ENCODE assay signal across 8 cellular contexts in the genomic region with DNA sequence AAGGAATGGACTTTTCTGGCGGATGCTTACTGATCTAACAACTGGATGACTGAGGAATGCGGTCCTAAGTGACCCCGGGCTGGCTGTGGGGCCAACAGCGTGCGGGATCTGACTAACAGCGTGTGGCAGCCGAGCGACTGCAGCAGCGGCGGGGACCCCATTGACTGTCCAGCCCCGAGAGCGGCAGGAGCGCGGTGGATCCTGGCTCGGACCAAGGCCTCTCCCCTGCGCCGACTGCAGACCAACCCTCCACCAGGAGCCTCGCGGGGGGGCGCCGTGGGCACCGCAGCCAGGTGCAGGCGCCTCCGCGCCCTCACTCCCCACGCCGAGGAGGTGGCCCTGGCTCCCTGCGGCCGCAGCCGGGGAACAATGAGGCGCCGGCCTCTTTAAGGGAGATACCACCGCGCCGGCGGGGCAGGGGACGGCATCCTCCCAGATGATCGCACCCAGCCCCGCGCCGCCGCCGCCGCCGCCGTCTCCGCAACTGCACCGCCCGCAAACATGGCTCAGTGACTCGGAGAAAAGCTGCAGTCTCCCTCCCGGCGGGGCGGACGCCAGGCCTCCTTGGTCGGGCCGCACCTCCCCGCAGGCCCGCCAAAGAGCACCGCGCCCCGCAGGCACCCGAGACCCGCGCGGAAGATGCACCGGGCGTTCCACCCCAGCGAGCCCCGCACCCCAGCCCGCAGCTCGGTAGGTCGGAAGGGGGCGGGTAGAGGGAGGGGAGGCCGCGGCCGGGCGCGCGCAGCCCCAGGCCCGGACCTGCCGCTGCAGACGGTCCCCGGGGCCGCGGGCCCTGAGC. TPM values are rescaled to one million over a fixed set of nuclear protein-coding genes. Genes with fewer than 3 reads are reported as not detected.
DNase-seq lines count a peak whose midpoint lies in the region; ATAC-seq, FAIRE-seq and TF ChIP-seq lines count a peak whose summit lies in the region.

No MANE protein-coding gene starts in this region.

- H3K9me3 ChIP-seq in A549: no peaks in the 10 kb centered on the region
- no peaks in the 10 kb centered on the region for H3K9me3 ChIP-seq in left lung

- TF ChIP-seq RAD21 in A549 (conservative IDR thresholded peaks at IDR 0.05 in 1 of 2, IDR thresholded peaks at IDR 0.05 in 1 of 2): no peak

- peaks cover 9% of the 10 kb centered on the region for H3K36me3 Mint-ChIP-seq in activated CD4-positive, alpha-beta T cell treated with anti-CD3 and anti-CD28 coated beads for 36 hours (ENCODE audit: low read depth)

- TF ChIP-seq POLR2A in A549 (IDR thresholded peaks at IDR 0.05; ENCODE audit: low read length): peak; percentile 48

- peaks cover 0 to 5% of the 10 kb centered on the region in 2 donors for H3K36me3 ChIP-seq in left lung

- 0% methylated on average over 7 of the region's 85 CpGs for WGBS in A549 (ENCODE audit: missing lambda C conversion rate)

- POLR2A ChIA-PET in A549 (lab: Yijun Ruan, JAX): interaction anchor here (1.0 to 1.4 kb wide), 5 partner anchors 12 to 59 kb away, joined by 3 to 8 read pairs (median 6); partner anchors contain the start of gene ZNF593
- POLR2A ChIA-PET in activated CD4-positive, alpha-beta T cell treated with anti-CD3 and anti-CD28 coated beads for 36 hours (lab: Charles Lee): interaction anchor here (0.7 to 1.1 kb wide), 3 partner anchors 12 to 207 kb away, joined by 3 read pairs; partner anchors contain the start of gene CD52

- peak overlapping the region; percentile 87 to 99 for H3K27ac ChIP-seq in A549
- H3K27ac ChIP-seq in left lung: peak overlapping the region; percentile 94 to 95

- peak overlapping the region; percentile 86 for H3K4me3 ChIP-seq in A549
- H3K4me3 ChIP-seq in choroid plexus epithelial cell (ENCODE audit: low read depth, low read length): peak overlapping the region; percentile 100
- peak overlapping the region; percentile 99 to 100 for H3K4me3 ChIP-seq in left lung

- H3K27ac Mint-ChIP-seq in activated CD4-positive, alpha-beta T cell treated with anti-CD3 and anti-CD28 coated beads for 36 hours: peak overlapping the region; percentile 74

- peak; percentile 64 to 68 for DNase-seq in A549 (ENCODE audit: low read depth in 1 of 2, low spot score in 1 of 2)
- peak; percentile 80 for DNase-seq in NCI-H2227 (lab: John Stamatoyannopoulos, UW; ENCODE audit: unreplicated experiment)
- DNase-seq in activated CD4-positive, alpha-beta T cell treated with anti-CD3 and anti-CD28 coated beads for 36 hours: peak; percentile 84
- peak; percentile 70 for DNase-seq in choroid plexus epithelial cell (ENCODE audit: low read depth)
- peak; percentile 80 to 94 for DNase-seq in left lung
- peak; percentile 61 to 62 for DNase-seq in stimulated activated CD4-positive, alpha-beta T cell treated with anti-CD3 and anti-CD28 coated beads, Interleukin-2, amount 100 ng/mL, for 48 hours

- TF ChIP-seq EP300 in A549 (IDR thresholded peaks at IDR 0.05): no peak

- H3K27me3 Mint-ChIP-seq in activated CD4-positive, alpha-beta T cell treated with anti-CD3 and anti-CD28 coated beads for 36 hours: no peaks in the 10 kb centered on the region

- no peaks in the 10 kb centered on the region for H3K27me3 ChIP-seq in left lung

- intact Hi-C loops in activated CD4-positive, alpha-beta T cell treated with anti-CD3 and anti-CD28 coated beads for 36 hours (cut with DNase I, micrococcal nuclease): loop anchor here (1.0 to 5.0 kb wide), 15 partner anchors 15 to 810 kb away; partner anchors contain the start of genes CEP85 (in 1 of the 2), DHDDS (in 1 of the 2), NUDC (in 1 of the 2) and PAFAH2 (in 1 of the 2)
- intact Hi-C loops in left lung (cut with DNase I): no loop called here

- H3K4me1 ChIP-seq in A549: peaks cover 6% of the 10 kb centered on the region
- H3K4me1 ChIP-seq in left lung: peaks cover 17 to 44% of the 10 kb centered on the region in 2 donors

- TF ChIP-seq CTCF in A549 (IDR thresholded peaks at IDR 0.05) (no peak), choroid plexus epithelial cell (conservative IDR thresholded peaks at IDR 0.05; ENCODE audit: low read depth, low read length) (no peak), left lung (IDR thresholded peaks at IDR 0.05) (no peak)

- no peak for FAIRE-seq in A549 (lab: Jason Lieb, UNC)

- H3K4me2 ChIP-seq in A549: peak overlapping the region; percentile 90

- H3K4me1 Mint-ChIP-seq in activated CD4-positive, alpha-beta T cell treated with anti-CD3 and anti-CD28 coated beads for 36 hours: peaks cover 27% of the 10 kb centered on the region

- peak overlapping the region; percentile 96 for H3K4me3 Mint-ChIP-seq in activated CD4-positive, alpha-beta T cell treated with anti-CD3 and anti-CD28 coated beads for 36 hours

- H3K9me3 Mint-ChIP-seq in activated CD4-positive, alpha-beta T cell treated with anti-CD3 and anti-CD28 coated beads for 36 hours (ENCODE audit: low read depth): no peaks in the 10 kb centered on the region

- ATAC-seq in A549 (peak; percentile 78 to 84), GM18520 (IDR thresholded peaks at IDR 0.05; ENCODE audit: unreplicated experiment) (peak; percentile 20), HG03025 (IDR thresholded peaks at IDR 0.05; ENCODE audit: low FRiP score, unreplicated experiment) (peak; percentile 36), left lung (peak; percentile 57)
- peak; percentile 48 for ATAC-seq in activated CD4-positive, alpha-beta T cell treated with anti-CD3 and anti-CD28 coated beads for 36 hours

- CTCF ChIA-PET in A549 (lab: Yijun Ruan, JAX): interaction anchor here (0.6 to 1.6 kb wide), 3 partner anchors 31 to 59 kb away, joined by 3 to 5 read pairs (median 4); partner anchors contain the start of gene ZNF593
- CTCF ChIA-PET in activated CD4-positive, alpha-beta T cell treated with anti-CD3 and anti-CD28 coated beads for 36 hours (lab: Charles Lee): interaction anchor here (0.6 to 12.6 kb wide), 4 partner anchors 33 to 715 kb away, joined by 3 to 187 read pairs (median 15); no protein-coding TSS in a partner anchor

TF ChIP-seq in A549, 52 proteins besides CTCF, POLR2A, EP300 and RAD21 (continues in another document):
- TF ChIP-seq PHF8 (IDR thresholded peaks at IDR 0.05; ENCODE audit: borderline replicate concordance, low read depth) (peak; percentile 35; the same call in 1 of the 2 replicates), TP53 (CRISPR knock-in tag; IDR thresholded peaks at IDR 0.05) (no peak), HOXB13 (CRISPR knock-in tag; IDR thresholded peaks at IDR 0.05; ENCODE audit: low read depth) (no peak), HES2 (IDR thresholded peaks at IDR 0.05) (no peak), POLR2AphosphoS2 (conservative IDR thresholded peaks at IDR 0.05; ENCODE audit: low read length) (no peak), HOXA7 (CRISPR knock-in tag; IDR thresholded peaks at IDR 0.05) (no peak), JUN (IDR thresholded peaks at IDR 0.05) (peak in 1 of 2 experiments; percentile 61; a peak in 1 of 5 replicates), FOSL2 (IDR thresholded peaks at IDR 0.05) (no peak), FOSL2 (CRISPR knock-in tag; IDR thresholded peaks at IDR 0.05) (no peak), RARB (CRISPR knock-in tag; IDR thresholded peaks at IDR 0.05) (no peak), ZSCAN20 (CRISPR knock-in tag; IDR thresholded peaks at IDR 0.05) (no peak)

RNA-seq across cellular contexts. Expression of gene PDIK1L, which starts 0.7 kb away (rescaled TPM):
- polyA plus RNA-seq in A549 (2011; rRNA removed) (4.3 and 5.6 TPM in 2 replicates), A549 (2017; fragmentation: RNase III; extraction: RNeasy Plus Mini Kit Qiagen cat#74134 plus additional on column Dnase treatment) (1.8 to 2.3 TPM (median 2.0 TPM) in 3 replicates)
- polyA plus RNA-seq in A549 (2012; cell fraction: cytosol; rRNA removed): 0.63 and 0.65 TPM in 2 replicates
- 0.19 and 0.47 TPM in 2 replicates for polyA plus RNA-seq in A549 (2012; cell fraction: nucleus; rRNA removed)
- 3.3 and 3.6 TPM in 2 replicates for polyA minus RNA-seq in A549 (2011; rRNA and poly(A)+ RNA removed)
- 10 to 100 TPM; 12.3 to 13.0 TPM for total RNA-seq in activated CD4-positive, alpha-beta T cell treated with anti-CD3 and anti-CD28 coated beads for 36 hours
- 10 to 100 TPM in 1 of 2 donors, 1 to 10 TPM in 1; 7.0 to 12.7 TPM for total RNA-seq in left lung

RNA-seq across cellular contexts. Expression of gene TRIM63, which starts 43.5 kb away (rescaled TPM):
- polyA plus RNA-seq in A549 (2011; rRNA removed) (not detected in 2 replicates), A549 (2017; fragmentation: RNase III; extraction: RNeasy Plus Mini Kit Qiagen cat#74134 plus additional on column Dnase treatment) (not detected in 3 replicates)
- polyA plus RNA-seq in A549 (2012; cell fraction: cytosol; rRNA removed): not detected in 2 replicates
- not detected in 2 replicates for polyA plus RNA-seq in A549 (2012; cell fraction: nucleus; rRNA removed)
- not detected in 2 replicates for polyA minus RNA-seq in A549 (2011; rRNA and poly(A)+ RNA removed)
- total RNA-seq in activated CD4-positive, alpha-beta T cell treated with anti-CD3 and anti-CD28 coated beads for 36 hours: not detected
- under 1 TPM; 0.15 to 0.26 TPM for total RNA-seq in left lung

RNA-seq across cellular contexts. Expression of gene FAM110D, which starts 47.9 kb away (rescaled TPM):
- polyA plus RNA-seq in A549 (2011; rRNA removed): 0.03 and 0.04 TPM in 2 replicates
- polyA plus RNA-seq in A549 (2012; cell fraction: cytosol; rRNA removed): 0.05 TPM in 2 replicates
- 0.02 TPM in 1 of 2 replicates, not detected in the other for polyA plus RNA-seq in A549 (2012; cell fraction: nucleus; rRNA removed)
- polyA plus RNA-seq in A549 (2017; fragmentation: RNase III; extraction: RNeasy Plus Mini Kit Qiagen cat#74134 plus additional on column Dnase treatment): 0.04 to 0.05 TPM (median 0.04 TPM) in 3 replicates
- polyA minus RNA-seq in A549 (2011; rRNA and poly(A)+ RNA removed): not detected in 2 replicates
- total RNA-seq in activated CD4-positive, alpha-beta T cell treated with anti-CD3 and anti-CD28 coated beads for 36 hours: not detected
- total RNA-seq in left lung: 1 to 10 TPM; 2.3 to 5.1 TPM

RNA-seq across cellular contexts. Expression of gene C1orf232, which starts 57.8 kb away (rescaled TPM):
- polyA plus RNA-seq in A549 (2011; rRNA removed) (not detected in 2 replicates), A549 (2017; fragmentation: RNase III; extraction: RNeasy Plus Mini Kit Qiagen cat#74134 plus additional on column Dnase treatment) (not detected in 3 replicates)
- polyA plus RNA-seq in A549 (2012; cell fraction: cytosol; rRNA removed): not detected in 2 replicates
- not detected in 2 replicates for polyA plus RNA-seq in A549 (2012; cell fraction: nucleus; rRNA removed)
- polyA minus RNA-seq in A549 (2011; rRNA and poly(A)+ RNA removed): not detected in 2 replicates
- not detected for total RNA-seq in activated CD4-positive, alpha-beta T cell treated with anti-CD3 and anti-CD28 coated beads for 36 hours
- not detected for total RNA-seq in left lung

RNA-seq across cellular contexts. Expression of gene ZNF593, which starts 58.8 kb away (rescaled TPM):
- polyA plus RNA-seq in A549 (2011; rRNA removed): 25.6 and 27.2 TPM in 2 replicates
- polyA plus RNA-seq in A549 (2012; cell fraction: cytosol; rRNA removed): 119 and 130 TPM in 2 replicates
- 77.8 and 94.1 TPM in 2 replicates for polyA plus RNA-seq in A549 (2012; cell fraction: nucleus; rRNA removed)
- 40.5 to 45.4 TPM (median 43.7 TPM) in 3 replicates for polyA plus RNA-seq in A549 (2017; fragmentation: RNase III; extraction: RNeasy Plus Mini Kit Qiagen cat#74134 plus additional on column Dnase treatment)
- 12.3 and 20.9 TPM in 2 replicates for polyA minus RNA-seq in A549 (2011; rRNA and poly(A)+ RNA removed)
- 10 to 100 TPM; 44.6 to 56.3 TPM for total RNA-seq in activated CD4-positive, alpha-beta T cell treated with anti-CD3 and anti-CD28 coated beads for 36 hours
- total RNA-seq in left lung: 10 to 100 TPM; 23.2 to 32.2 TPM

Comparison
In these comparisons a context has a peak if more than half of its experiments do, and no peak if none do; other contexts are left out.
1. Peak in every context shown above with its lines: DNase-seq, ATAC-seq, H3K4me3 ChIP-seq and H3K27ac ChIP-seq.
2. ATAC-seq: peak in every context shown above with its lines; median percentile 81 in A549; 57 in left lung; 48 in activated CD4-positive, alpha-beta T cell treated with anti-CD3 and anti-CD28 coated beads for 36 hours; 36 in HG03025; 20 in GM18520.
3. intact Hi-C loops: an anchor here in activated CD4-positive, alpha-beta T cell treated with anti-CD3 and anti-CD28 coated beads for 36 hours (1.0 to 5.0 kb wide); none called in left lung.